Comparison of ENCODE assay signal across 1 cellular context in the genomic region with DNA sequence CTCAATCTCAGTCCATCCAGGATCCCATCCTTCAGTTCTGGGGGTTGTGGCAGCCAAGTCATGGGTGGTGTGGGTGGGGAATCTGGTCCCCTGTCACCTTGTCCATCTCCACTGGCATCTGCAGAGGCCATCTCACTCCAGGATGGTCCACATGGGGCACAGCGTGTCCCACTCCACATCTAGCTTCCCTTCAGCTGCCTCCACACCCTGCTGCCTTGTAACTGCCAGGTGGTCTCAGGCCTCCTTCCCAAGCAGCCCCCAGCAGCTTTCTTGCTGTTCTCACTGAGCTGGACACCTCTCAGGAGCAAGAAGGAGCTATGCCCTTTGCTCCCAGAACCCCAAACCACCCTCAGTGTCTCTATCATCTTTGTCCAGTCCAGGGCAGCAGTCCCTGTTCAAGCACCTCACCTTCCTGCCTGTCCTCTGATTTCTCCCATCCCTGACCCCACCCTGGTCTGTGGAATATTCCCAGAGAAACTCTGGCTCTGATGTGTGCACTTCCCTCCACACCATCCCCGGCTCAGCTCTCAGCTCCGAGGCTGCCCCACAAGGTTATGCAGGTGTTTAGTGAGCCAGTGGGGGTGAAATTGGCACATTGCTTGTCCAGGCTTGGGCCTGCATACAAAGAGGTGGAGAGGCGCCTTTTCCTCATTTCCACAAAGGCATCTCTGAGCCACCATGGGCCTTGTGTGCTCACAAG.
TF ChIP-seq lines count a peak whose summit lies in the region.

No MANE protein-coding gene starts in this region.

TF ChIP-seq in IMR-90, 13 proteins besides CTCF, POLR2A, EP300 and RAD21:
- TF ChIP-seq MAZ (IDR thresholded peaks at IDR 0.05; ENCODE audit: borderline replicate concordance, low read depth, low read length) (no peak), ELK1 (IDR thresholded peaks at IDR 0.05; ENCODE audit: borderline replicate concordance, low read depth, low read length) (no peak), BHLHE40 (IDR thresholded peaks at IDR 0.05; ENCODE audit: low read depth, low read length) (no peak), RFX5 (IDR thresholded peaks at IDR 0.05; ENCODE audit: low read depth, low read length) (no peak), FOS (IDR thresholded peaks at IDR 0.05; ENCODE audit: low read depth, low read length) (no peak), SMC3 (IDR thresholded peaks at IDR 0.05; ENCODE audit: low read depth, low read length) (no peak), CEBPB (IDR thresholded peaks at IDR 0.05; ENCODE audit: low read depth, low read length) (no peak), NFE2L2 (IDR thresholded peaks at IDR 0.05; ENCODE audit: low read depth, low read length) (no peak), USF2 (IDR thresholded peaks at IDR 0.05; ENCODE audit: low read depth, low read length) (no peak), CHD1 (IDR thresholded peaks at IDR 0.05; ENCODE audit: low read depth, low read length) (no peak), RCOR1 (IDR thresholded peaks at IDR 0.05; ENCODE audit: insufficient replicate concordance, low read length) (no peak), MAFK (IDR thresholded peaks at IDR 0.05; ENCODE audit: low read depth, low read length) (no peak), MXI1 (IDR thresholded peaks at IDR 0.05; ENCODE audit: borderline replicate concordance, low read depth, low read length) (no peak)
TF ChIP-seq in IMR-90: peak in this region for 0.
